Comparison of ENCODE assay signal across 1 cellular context in genomic region chr13:50243926-50244325, GRCh38.
TF ChIP-seq lines count a peak whose summit lies in the region.

No MANE protein-coding gene starts in this region.

TF ChIP-seq in K562, 482 proteins besides CTCF, POLR2A, EP300 and RAD21 (continued from another document):
- TF ChIP-seq E2F1 (CRISPR knock-in tag; IDR thresholded peaks at IDR 0.05): no peak
- no peak for TF ChIP-seq JUNB (CRISPR knock-in tag; conservative IDR thresholded peaks at IDR 0.05)
- no peak for TF ChIP-seq RBM34 (IDR thresholded peaks at IDR 0.05; ENCODE audit: borderline replicate concordance, insufficient read depth, low read length)
TF ChIP-seq in K562: peak in this region for 0.
